ENCODE assay signal across 14 cellular contexts in the genomic region with DNA sequence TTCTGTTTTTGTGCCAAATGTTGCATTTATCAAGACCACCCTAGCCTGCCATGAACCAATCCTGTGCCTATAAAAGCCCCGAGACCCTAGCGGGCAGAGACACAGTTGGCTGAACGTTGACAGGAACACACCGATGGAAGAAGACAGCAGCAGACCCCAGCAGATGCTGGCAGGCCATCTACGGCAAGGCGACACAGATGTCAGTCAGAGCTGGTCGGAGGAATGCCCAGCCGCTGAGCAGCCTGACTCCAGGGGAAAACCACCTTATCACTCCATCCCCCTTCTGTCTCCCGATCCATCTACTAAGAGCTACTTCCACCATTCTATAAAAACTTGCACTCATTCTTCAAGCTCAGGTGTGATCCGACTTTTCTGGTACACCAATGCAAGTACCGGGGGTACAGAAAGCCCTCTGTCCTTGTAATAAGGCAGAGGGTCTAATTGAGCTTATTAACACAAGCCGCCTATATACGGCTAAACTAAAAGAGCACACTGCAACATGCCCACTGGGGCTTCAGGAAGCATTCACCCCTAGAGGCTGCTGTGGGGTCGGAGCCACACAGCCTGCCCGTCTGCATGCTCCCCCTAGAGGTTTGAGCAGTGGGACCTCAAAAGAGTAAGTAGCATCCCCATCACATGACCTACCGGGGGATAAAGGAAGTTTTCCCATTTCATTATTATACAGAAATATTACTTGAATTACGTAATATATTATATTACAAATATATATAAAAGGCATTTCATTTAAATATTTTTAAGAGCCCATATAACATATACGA.
DNase-seq lines count a peak whose midpoint lies in the region; ATAC-seq and TF ChIP-seq lines count a peak whose summit lies in the region.
"Had no signal": no experiment of that assay in that cellular context is flagged by ENCODE, and none has a peak within 500 bp of the region (broad histone marks: within the 10 kb centered on the region; RNA-seq: fewer than 3 reads in every experiment).

No MANE protein-coding gene starts in this region.

- no peaks in the 10 kb centered on the region for H3K27me3 Mint-ChIP-seq in activated CD4-positive, alpha-beta memory T cell treated with anti-CD3 and anti-CD28 coated beads, Interleukin-2, amount 10 ng/mL, durations not matched to agents 7 days and 5 days

- H3K27ac ChIP-seq in OCI-LY7 (ENCODE audit: low read depth, low read length, poor library complexity, severe bottlenecking) (no peak overlapping the region), mammary epithelial cell (ENCODE audit: insufficient read depth, low read depth, low read length) (no peak overlapping the region), right atrium auricular region (no peak overlapping the region), colonic mucosa (no peak overlapping the region)
- H3K27ac ChIP-seq: KMS-11 had no signal

- no peaks in the 10 kb centered on the region for H3K27me3 ChIP-seq in iPS-15b (ENCODE audit: control insufficient read depth, insufficient read depth, low read length)
- no peaks in the 10 kb centered on the region for H3K27me3 ChIP-seq in mammary epithelial cell (ENCODE audit: insufficient read depth, low read length)
- H3K27me3 ChIP-seq in right atrium auricular region: no peaks in the 10 kb centered on the region
- no peaks in the 10 kb centered on the region for H3K27me3 ChIP-seq in colonic mucosa

- dilution Hi-C loops in mammary epithelial cell (cut with HindIII; ENCODE audit: low sequenced_read_pairs): no loop called here

- TF ChIP-seq CTCF in OCI-LY7 (conservative IDR thresholded peaks at IDR 0.05; ENCODE audit: low read length): peak; percentile 76
- peak in 1 of 2 donors; percentile 19 for TF ChIP-seq CTCF in mammary epithelial cell (conservative IDR thresholded peaks at IDR 0.05 in 1 of 2, IDR thresholded peaks at IDR 0.05 in 1 of 2; ENCODE audit: extremely low read depth in 1 of 2, insufficient read depth in 1 of 2, low read depth in 1 of 2, low read length in 2 of 2)
- TF ChIP-seq CTCF in right atrium auricular region (IDR thresholded peaks at IDR 0.05): no peak
- TF ChIP-seq CTCF in colonic mucosa (IDR thresholded peaks at IDR 0.05): no peak

- H3K9me3 Mint-ChIP-seq in activated CD4-positive, alpha-beta memory T cell treated with anti-CD3 and anti-CD28 coated beads, Interleukin-2, amount 10 ng/mL, durations not matched to agents 7 days and 5 days: no peaks in the 10 kb centered on the region

- no peak overlapping the region for H3K9ac ChIP-seq in iPS-15b (ENCODE audit: low read depth, low read length)
- H3K9ac ChIP-seq in mammary epithelial cell (ENCODE audit: insufficient read depth, low read length): no peak overlapping the region
- no peak overlapping the region for H3K9ac ChIP-seq in colonic mucosa (ENCODE audit: low read depth in 2 of 2, low read length in 2 of 2)
- H3K9ac ChIP-seq: KMS-11 had no signal

- no peak overlapping the region for H3K27ac Mint-ChIP-seq in activated CD4-positive, alpha-beta memory T cell treated with anti-CD3 and anti-CD28 coated beads, Interleukin-2, amount 10 ng/mL, durations not matched to agents 7 days and 5 days

- no peak overlapping the region for H3K4me3 Mint-ChIP-seq in activated CD4-positive, alpha-beta memory T cell treated with anti-CD3 and anti-CD28 coated beads, Interleukin-2, amount 10 ng/mL, durations not matched to agents 7 days and 5 days

- BruUV-seq in OCI-LY7 (replicated peaks; lab: Mats Ljungman, UMichigan): no TSS peak
- BruUV-seq in mammary epithelial cell (replicated peaks; lab: Mats Ljungman, UMichigan): no TSS peak

- peak; percentile 47 for ATAC-seq in HG02870 (IDR thresholded peaks at IDR 0.05; ENCODE audit: unreplicated experiment)

- H3K36me3 ChIP-seq in OCI-LY7 (ENCODE audit: insufficient read depth, low read length) (no peaks in the 10 kb centered on the region), iPS-15b (ENCODE audit: control insufficient read depth, insufficient read depth, low read length) (no peaks in the 10 kb centered on the region), mammary epithelial cell (ENCODE audit: insufficient read depth, low read length) (no peaks in the 10 kb centered on the region), right atrium auricular region (no peaks in the 10 kb centered on the region), colonic mucosa (no peaks in the 10 kb centered on the region)

- H3K4me1 ChIP-seq in OCI-LY7 (ENCODE audit: insufficient read depth, low read length, poor library complexity, severe bottlenecking): no peaks in the 10 kb centered on the region
- peaks cover 2% of the 10 kb centered on the region for H3K4me1 ChIP-seq in iPS-15b (ENCODE audit: control insufficient read depth, insufficient read depth, low read length)
- H3K4me1 ChIP-seq in mammary epithelial cell (ENCODE audit: insufficient read depth, low read length): peaks cover 4% of the 10 kb centered on the region
- no peaks in the 10 kb centered on the region for H3K4me1 ChIP-seq in right atrium auricular region
- H3K4me1 ChIP-seq in colonic mucosa: no peaks in the 10 kb centered on the region

- DNase-seq in ELF-1 (ENCODE audit: low read depth, low spot score) (peak; percentile 14), OCI-LY7 (ENCODE audit: low spot score) (peak; percentile 59), mammary epithelial cell (no peak), right atrium auricular region (ENCODE audit: low spot score) (no peak), colonic mucosa (no peak)
- no peak for DNase-seq in activated CD4-positive, alpha-beta memory T cell treated with anti-CD3 and anti-CD28 coated beads, Interleukin-2, amount 10 ng/mL, durations not matched to agents 7 days and 5 days
- DNase-seq: activated CD4-positive, CD25-positive, alpha-beta regulatory T cell treated with anti-CD3 and anti-CD28 coated beads, Interleukin-2, amount 50 U/mL, for 72 hours; NCI-H2107; stimulated activated CD4-positive, alpha-beta T cell treated with anti-CD3 and anti-CD28 coated beads, Interleukin-4, amount 100 ng/mL, for 4 hours; stimulated activated naive CD4-positive, alpha-beta T cell; SW 1271 had no signal

- H3K4me2 ChIP-seq in OCI-LY7 (ENCODE audit: low read length) (no peak overlapping the region), mammary epithelial cell (ENCODE audit: insufficient read depth, low read depth, low read length) (no peak overlapping the region)
- H3K4me2 ChIP-seq: KMS-11 had no signal

- H4K20me1 ChIP-seq in OCI-LY7 (ENCODE audit: insufficient read depth, low read length) (no peaks in the 10 kb centered on the region), mammary epithelial cell (ENCODE audit: insufficient read depth, low read length) (no peaks in the 10 kb centered on the region)

- no peaks in the 10 kb centered on the region for H3K36me3 Mint-ChIP-seq in activated CD4-positive, alpha-beta memory T cell treated with anti-CD3 and anti-CD28 coated beads, Interleukin-2, amount 10 ng/mL, durations not matched to agents 7 days and 5 days (ENCODE audit: low read depth)

- CTCF ChIA-PET in OCI-LY7 (lab: Charles Lee; ENCODE audit: unreplicated experiment) (no interaction called here), mammary epithelial cell (lab: Charles Lee; ENCODE audit: low non-redundant PET) (no interaction called here)
- CTCF ChIA-PET in activated CD4-positive, alpha-beta memory T cell treated with anti-CD3 and anti-CD28 coated beads, Interleukin-2, amount 10 ng/mL, durations not matched to agents 7 days and 5 days (lab: Charles Lee): no interaction called here

- in situ Hi-C loops in mammary epithelial cell (cut with MboI; ENCODE audit: low sequenced_read_pairs in 2 of 2): no loop called here

- H2AFZ ChIP-seq in OCI-LY7 (ENCODE audit: low read length) (no peak overlapping the region), mammary epithelial cell (ENCODE audit: low read depth, low read length) (no peak overlapping the region)

- intact Hi-C loops in OCI-LY7 (cut with micrococcal nuclease; ENCODE audit: unreplicated experiment) (no loop called here), mammary epithelial cell (cut with micrococcal nuclease) (no loop called here), colonic mucosa (cut with DNase I) (no loop called here)

- H3K9me2 ChIP-seq in OCI-LY7 (ENCODE audit: insufficient read depth, low read length): no peaks in the 10 kb centered on the region

- H3K79me2 ChIP-seq in OCI-LY7 (ENCODE audit: insufficient read depth, low read depth, low read length) (no peaks in the 10 kb centered on the region), mammary epithelial cell (ENCODE audit: insufficient read depth, low read length) (no peaks in the 10 kb centered on the region)

- H3K9me3 ChIP-seq in OCI-LY7 (ENCODE audit: low read length) (no peaks in the 10 kb centered on the region), iPS-15b (ENCODE audit: control insufficient read depth, insufficient read depth, low read length) (no peaks in the 10 kb centered on the region), mammary epithelial cell (replicated peaks; ENCODE audit: insufficient read depth, low read length) (no peaks in the 10 kb centered on the region), right atrium auricular region (no peaks in the 10 kb centered on the region), colonic mucosa (no peaks in the 10 kb centered on the region)

- peaks cover 6% of the 10 kb centered on the region for H3K4me1 Mint-ChIP-seq in activated CD4-positive, alpha-beta memory T cell treated with anti-CD3 and anti-CD28 coated beads, Interleukin-2, amount 10 ng/mL, durations not matched to agents 7 days and 5 days

- H3K4me3 ChIP-seq in OCI-LY7 (ENCODE audit: low read depth, low read length, poor library complexity, severe bottlenecking) (no peak overlapping the region), iPS-15b (ENCODE audit: low read depth, low read length) (peak overlapping the region; percentile 28), mammary epithelial cell (replicated peaks in 1 of 3; ENCODE audit: insufficient read depth in 1 of 3, low read depth in 2 of 3, low read length in 3 of 3) (no peak overlapping the region), right atrium auricular region (no peak overlapping the region), colonic mucosa (no peak overlapping the region)

- 76% methylated on average over 15 of the region's 18 CpGs for WGBS in mammary epithelial cell (ENCODE audit: low coverage, missing lambda C conversion rate)

- POLR2A ChIA-PET in OCI-LY7 (lab: Charles Lee): interaction anchor here (0.6 to 1.1 kb wide), 3 partner anchors 11 to 1000 kb away, joined by 3 read pairs; no protein-coding TSS in a partner anchor
- POLR2A ChIA-PET in activated CD4-positive, alpha-beta memory T cell treated with anti-CD3 and anti-CD28 coated beads, Interleukin-2, amount 10 ng/mL, durations not matched to agents 7 days and 5 days (lab: Charles Lee): no interaction called here

Comparison
In these comparisons a context has a peak if more than half of its experiments do, and no peak if none do; other contexts are left out.
1. DNase-seq: peak in ELF-1 (single experiment) and OCI-LY7 (single experiment); none in mammary epithelial cell (single experiment), right atrium auricular region (single experiment), activated CD4-positive, alpha-beta memory T cell treated with anti-CD3 and anti-CD28 coated beads, Interleukin-2, amount 10 ng/mL, durations not matched to agents 7 days and 5 days (single experiment) and colonic mucosa (single experiment).